34 cellular contexts compared by ENCODE assay signal in genomic region chr5:122258241-122258640, GRCh38. TPM values are rescaled to one million over a fixed set of nuclear protein-coding genes. Genes with fewer than 3 reads are reported as not detected.
"Had no signal": no experiment of that assay in that cellular context is flagged by ENCODE, and none has a peak within 500 bp of the region (broad histone marks: within the 10 kb centered on the region; RNA-seq: fewer than 3 reads in every experiment).

No MANE protein-coding gene starts in this region.

- H3K4me3 ChIP-seq: ascending aorta, K562, Peyer's patch, SJCRH30, SK-N-MC had no signal

- H3K36me3 ChIP-seq: ascending aorta, Peyer's patch, SJCRH30 had no signal

- H3K27me3 ChIP-seq: ascending aorta, Peyer's patch, SJCRH30 had no signal

- H3K27ac ChIP-seq: ascending aorta, Peyer's patch, SJCRH30, SK-N-MC had no signal

- H3K27ac Mint-ChIP-seq: activated CD4-positive, alpha-beta T cell treated with anti-CD3 and anti-CD28 coated beads, Interleukin-2, amount 10 ng/mL, durations not matched to agents 24 days and 14 days; activated CD8-positive, alpha-beta T cell treated with anti-CD3 and anti-CD28 coated beads for 36 hours; activated naive CD4-positive, alpha-beta T cell treated with anti-CD3 and anti-CD28 coated beads, Interleukin-2, amount 50 U/mL, for 24 hours; activated naive CD8-positive, alpha-beta T cell treated with anti-CD3 and anti-CD28 coated beads, Interleukin-2, amount 10 ng/mL, durations not matched to agents 7 days and 5 days; activated T-helper 2 cell treated with anti-CD3 and anti-CD28 coated beads, Interferon-gamma antibody, Interleukin-2, Interleukin-4, amounts not matched to agents 10 μg/mL and 5 μg/mL and 100 μg/mL, durations not matched to agents 14 hours and 24 hours and 36 hours had no signal

- H3K9me3 ChIP-seq: Peyer's patch had no signal

- H3K36me3 Mint-ChIP-seq: activated naive CD8-positive, alpha-beta T cell treated with anti-CD3 and anti-CD28 coated beads, Interleukin-2, amount 10 ng/mL, durations not matched to agents 7 days and 5 days had no signal

- H3K4me3 Mint-ChIP-seq: activated CD4-positive, alpha-beta T cell treated with anti-CD3 and anti-CD28 coated beads, Interleukin-2, amount 10 ng/mL, durations not matched to agents 24 days and 14 days; activated CD8-positive, alpha-beta T cell treated with anti-CD3 and anti-CD28 coated beads for 36 hours; activated naive CD4-positive, alpha-beta T cell treated with anti-CD3 and anti-CD28 coated beads, Interleukin-2, amount 50 U/mL, for 24 hours; activated naive CD8-positive, alpha-beta T cell treated with anti-CD3 and anti-CD28 coated beads, Interleukin-2, amount 10 ng/mL, durations not matched to agents 7 days and 5 days had no signal

- H3K4me1 ChIP-seq: ascending aorta, Peyer's patch, SJCRH30 had no signal

- H3K4me1 Mint-ChIP-seq: activated CD4-positive, alpha-beta T cell treated with anti-CD3 and anti-CD28 coated beads, Interleukin-2, amount 10 ng/mL, durations not matched to agents 24 days and 14 days; activated naive CD4-positive, alpha-beta T cell treated with anti-CD3 and anti-CD28 coated beads, Interleukin-2, amount 50 U/mL, for 24 hours; activated naive CD8-positive, alpha-beta T cell treated with anti-CD3 and anti-CD28 coated beads, Interleukin-2, amount 10 ng/mL, durations not matched to agents 7 days and 5 days had no signal

- ATAC-seq: activated CD8-positive, alpha-beta T cell treated with anti-CD3 and anti-CD28 coated beads for 36 hours; K562; PC-3 had no signal

- FAIRE-seq: K562, TTC549 had no signal

- H3K27me3 Mint-ChIP-seq: activated CD4-positive, alpha-beta T cell treated with anti-CD3 and anti-CD28 coated beads, Interleukin-2, amount 10 ng/mL, durations not matched to agents 24 days and 14 days; activated CD8-positive, alpha-beta T cell treated with anti-CD3 and anti-CD28 coated beads for 36 hours had no signal

- DNase-seq: activated CD4-positive, alpha-beta T cell treated with anti-CD3 and anti-CD28 coated beads, Interleukin-2, amount 10 ng/mL, durations not matched to agents 24 days and 14 days; activated CD4-positive, alpha-beta T cell treated with anti-CD3 and anti-CD28 coated beads, Interleukin-2, amount 50 U/mL, for 4 hours; activated CD8-positive, alpha-beta T cell treated with anti-CD3 and anti-CD28 coated beads for 36 hours; activated gamma-delta T cell; activated naive CD4-positive, alpha-beta T cell treated with Interleukin-2 at 50 U/mL for 16 hours; activated naive CD8-positive, alpha-beta T cell treated with anti-CD3 and anti-CD28 coated beads, Interleukin-2, amount 10 ng/mL, durations not matched to agents 7 days and 5 days; activated T-cell treated with anti-CD3 and anti-CD28 coated beads, Interleukin-2, amount 50 U/mL, for 1 hour; amygdala; caudate nucleus; cerebellar nuclear complex; Karpas-422; MM.1S; MV-4-11; NCI-H1092; NCI-H1417; NCI-H1694; NCI-H1930; NCI-H2081 treated with DMSO at 0.1 percent for 48 hours; NCI-H446 treated with DMSO at 0.1 percent for 48 hours; NCI-H524; NK-92 treated with Interleukin-12 subunit alpha and Interleukin-12 subunit beta, amount 100 ng/mL, for 24 hours; PC-3; Peyer's patch; SHP77; SJCRH30 had no signal

RNA-seq across cellular contexts. Expression of gene SNCAIP, which starts 53.8 kb away (rescaled TPM):
- total RNA-seq: activated CD4-positive, alpha-beta T cell treated with anti-CD3 and anti-CD28 coated beads, Interleukin-2, amount 10 ng/mL, durations not matched to agents 24 days and 14 days; activated CD8-positive, alpha-beta memory T cell treated with anti-CD3 and anti-CD28 coated beads for 36 hours; activated CD8-positive, alpha-beta T cell treated with anti-CD3 and anti-CD28 coated beads for 36 hours; activated naive CD8-positive, alpha-beta T cell treated with anti-CD3 and anti-CD28 coated beads, Interleukin-2, amount 10 ng/mL, durations not matched to agents 7 days and 5 days; activated T-helper 2 cell treated with anti-CD3 and anti-CD28 coated beads, Interferon-gamma antibody, Interleukin-2, Interleukin-4, amounts not matched to agents 10 μg/mL and 5 μg/mL and 100 μg/mL, durations not matched to agents 14 hours and 24 hours and 36 hours; K562; PC-3; T-helper 1 cell treated with Interleukin-12 subunit alpha and Interleukin-12 subunit beta and Interleukin-4 antibody, amounts not matched to agents 30 ng/mL and 1 ng/mL, for 36 hours; T-helper 2 cell treated with Interferon-gamma antibody and Interleukin-4, amounts not matched to agents 100 ng/mL and 5 ng/mL, for 36 hours had no signal
